ENCODE assay signal across 18 cellular contexts in genomic region chr10:8532647-8533046, GRCh38.
A peak's percentile ranks its signal among the peaks of the same experiment; 100 is the strongest.
DNase-seq lines count a peak whose midpoint lies in the region; ATAC-seq and TF ChIP-seq lines count a peak whose summit lies in the region.
"Had no signal": no experiment of that assay in that cellular context is flagged by ENCODE, and none has a peak within 500 bp of the region (broad histone marks: within the 10 kb centered on the region; RNA-seq: fewer than 3 reads in every experiment).

No MANE protein-coding gene starts in this region.

- H3K9me3 ChIP-seq in MM.1S (replicated peaks; ENCODE audit: insufficient read depth, low read length): no peaks in the 10 kb centered on the region

- no peaks in the 10 kb centered on the region for H3K4me1 ChIP-seq in MM.1S (ENCODE audit: low read length)
- H3K4me1 ChIP-seq: A549 had no signal

- H3K27me3 ChIP-seq in MM.1S (replicated peaks; ENCODE audit: insufficient read depth, low read length): no peaks in the 10 kb centered on the region

- ATAC-seq in activated CD8-positive, alpha-beta T cell treated with anti-CD3 and anti-CD28 coated beads for 36 hours: peak; percentile 30
- no peak for ATAC-seq in activated CD8-positive, alpha-beta T cell treated with anti-CD3 and anti-CD28 coated beads, Interleukin-2, amount 10 ng/mL, durations not matched to agents 7 days and 5 days
- ATAC-seq in activated T-helper 17 cell treated with anti-CD3 and anti-CD28 coated beads, Interleukin-2, amount 50 U/mL, for 72 hours (replicated peaks): peak; percentile 37
- no peak for ATAC-seq in GM18868 (IDR thresholded peaks at IDR 0.05; ENCODE audit: unreplicated experiment)
- ATAC-seq: A549 had no signal

- H3F3A ChIP-seq in MM.1S (ENCODE audit: insufficient read depth, low read length): no peaks in the 10 kb centered on the region; the same call in 1 of the 2 replicates

- no peak for DNase-seq in activated CD8-positive, alpha-beta T cell treated with anti-CD3 and anti-CD28 coated beads for 36 hours
- DNase-seq in activated CD8-positive, alpha-beta T cell treated with anti-CD3 and anti-CD28 coated beads, Interleukin-2, amount 10 ng/mL, durations not matched to agents 7 days and 5 days: no peak
- DNase-seq in MM.1S: peak; percentile 19
- no peak for DNase-seq in ACHN
- DNase-seq: 8988T; C1 segment of cervical spinal cord; Calu3; CD4-positive, alpha-beta memory T cell; COR-L47; DMS53; DMS79 treated with DMSO at 0.1 percent for 48 hours; GF-D8; GM23248; H7; HCEC 1CT had no signal

- H3K9me3 Mint-ChIP-seq in activated CD8-positive, alpha-beta T cell treated with anti-CD3 and anti-CD28 coated beads for 36 hours: no peaks in the 10 kb centered on the region
- no peaks in the 10 kb centered on the region for H3K9me3 Mint-ChIP-seq in activated CD8-positive, alpha-beta T cell treated with anti-CD3 and anti-CD28 coated beads, Interleukin-2, amount 10 ng/mL, durations not matched to agents 7 days and 5 days (ENCODE audit: insufficient read depth)
- no peaks in the 10 kb centered on the region for H3K9me3 Mint-ChIP-seq in activated T-helper 17 cell treated with anti-CD3 and anti-CD28 coated beads, Interleukin-2, amount 50 U/mL, for 72 hours
- H3K9me3 Mint-ChIP-seq: CD4-positive, alpha-beta memory T cell had no signal

- H2AFZ ChIP-seq in MM.1S (ENCODE audit: low read length): no peak overlapping the region
- H2AFZ ChIP-seq: GM23248 had no signal

- H3K4me1 Mint-ChIP-seq in activated CD8-positive, alpha-beta T cell treated with anti-CD3 and anti-CD28 coated beads for 36 hours (ENCODE audit: low read depth): peaks cover 9% of the 10 kb centered on the region
- peaks cover 3% of the 10 kb centered on the region for H3K4me1 Mint-ChIP-seq in activated CD8-positive, alpha-beta T cell treated with anti-CD3 and anti-CD28 coated beads, Interleukin-2, amount 10 ng/mL, durations not matched to agents 7 days and 5 days (ENCODE audit: low read depth)
- peaks cover 3% of the 10 kb centered on the region for H3K4me1 Mint-ChIP-seq in activated T-helper 17 cell treated with anti-CD3 and anti-CD28 coated beads, Interleukin-2, amount 50 U/mL, for 72 hours

- no peaks in the 10 kb centered on the region for H3K9me2 ChIP-seq in MM.1S (replicated peaks; ENCODE audit: insufficient read depth, low read length)

- no peaks in the 10 kb centered on the region for H3K36me3 ChIP-seq in MM.1S (replicated peaks; ENCODE audit: insufficient read depth, low read length)

- H3K79me2 ChIP-seq in MM.1S (ENCODE audit: low read length): no peaks in the 10 kb centered on the region

- H4K20me1 ChIP-seq in MM.1S (ENCODE audit: insufficient read depth, low read length): no peaks in the 10 kb centered on the region

- no peak for TF ChIP-seq CTCF in activated CD8-positive, alpha-beta T cell treated with anti-CD3 and anti-CD28 coated beads for 36 hours (IDR thresholded peaks at IDR 0.05)
- no peak for TF ChIP-seq CTCF in MM.1S (IDR thresholded peaks at IDR 0.05; ENCODE audit: low read length)

- no peak overlapping the region for H3K27ac ChIP-seq in MM.1S (ENCODE audit: low read length)
- H3K27ac ChIP-seq: A549, GM23248 had no signal

- in situ Hi-C loops in ACHN (cut with HindIII; ENCODE audit: low pct_ligation_motif_present, low pct_unique_long_range_greater_than_20kb, low sequenced_read_pairs): no loop called here

- peaks cover 9% of the 10 kb centered on the region for H3K27me3 Mint-ChIP-seq in activated CD8-positive, alpha-beta T cell treated with anti-CD3 and anti-CD28 coated beads for 36 hours
- peaks cover 5% of the 10 kb centered on the region for H3K27me3 Mint-ChIP-seq in activated CD8-positive, alpha-beta T cell treated with anti-CD3 and anti-CD28 coated beads, Interleukin-2, amount 10 ng/mL, durations not matched to agents 7 days and 5 days (ENCODE audit: low read depth)
- H3K27me3 Mint-ChIP-seq in activated T-helper 17 cell treated with anti-CD3 and anti-CD28 coated beads, Interleukin-2, amount 50 U/mL, for 72 hours: peaks cover 10% of the 10 kb centered on the region

- H3K9ac ChIP-seq in MM.1S (ENCODE audit: low read length): no peak overlapping the region
- H3K9ac ChIP-seq: GM23248 had no signal

- intact Hi-C loops in activated CD8-positive, alpha-beta T cell treated with anti-CD3 and anti-CD28 coated beads for 36 hours (cut with micrococcal nuclease): no loop called here

- no peak overlapping the region for H3K27ac Mint-ChIP-seq in activated CD8-positive, alpha-beta T cell treated with anti-CD3 and anti-CD28 coated beads for 36 hours
- no peak overlapping the region for H3K27ac Mint-ChIP-seq in activated CD8-positive, alpha-beta T cell treated with anti-CD3 and anti-CD28 coated beads, Interleukin-2, amount 10 ng/mL, durations not matched to agents 7 days and 5 days
- H3K27ac Mint-ChIP-seq in activated T-helper 17 cell treated with anti-CD3 and anti-CD28 coated beads, Interleukin-2, amount 50 U/mL, for 72 hours: no peak overlapping the region
- H3K27ac Mint-ChIP-seq: CD4-positive, alpha-beta memory T cell had no signal

- H3K36me3 Mint-ChIP-seq in activated CD8-positive, alpha-beta T cell treated with anti-CD3 and anti-CD28 coated beads for 36 hours (ENCODE audit: low read depth): no peaks in the 10 kb centered on the region
- H3K36me3 Mint-ChIP-seq in activated CD8-positive, alpha-beta T cell treated with anti-CD3 and anti-CD28 coated beads, Interleukin-2, amount 10 ng/mL, durations not matched to agents 7 days and 5 days (ENCODE audit: low read depth): no peaks in the 10 kb centered on the region
- no peaks in the 10 kb centered on the region for H3K36me3 Mint-ChIP-seq in activated T-helper 17 cell treated with anti-CD3 and anti-CD28 coated beads, Interleukin-2, amount 50 U/mL, for 72 hours (ENCODE audit: low read depth)
- H3K36me3 Mint-ChIP-seq: CD4-positive, alpha-beta memory T cell had no signal

- POLR2A ChIA-PET in activated CD8-positive, alpha-beta T cell treated with anti-CD3 and anti-CD28 coated beads for 36 hours (lab: Charles Lee): no interaction called here
- POLR2A ChIA-PET in activated CD8-positive, alpha-beta T cell treated with anti-CD3 and anti-CD28 coated beads, Interleukin-2, amount 10 ng/mL, durations not matched to agents 7 days and 5 days (lab: Charles Lee): no interaction called here

- no peak overlapping the region for H3K4me3 Mint-ChIP-seq in activated CD8-positive, alpha-beta T cell treated with anti-CD3 and anti-CD28 coated beads for 36 hours
- H3K4me3 Mint-ChIP-seq in activated CD8-positive, alpha-beta T cell treated with anti-CD3 and anti-CD28 coated beads, Interleukin-2, amount 10 ng/mL, durations not matched to agents 7 days and 5 days: no peak overlapping the region
- H3K4me3 Mint-ChIP-seq in activated T-helper 17 cell treated with anti-CD3 and anti-CD28 coated beads, Interleukin-2, amount 50 U/mL, for 72 hours: no peak overlapping the region
- H3K4me3 Mint-ChIP-seq: CD4-positive, alpha-beta memory T cell had no signal

- no peak overlapping the region for H3K4me2 ChIP-seq in MM.1S (ENCODE audit: low read depth, low read length)
- H3K4me2 ChIP-seq: A549 had no signal

- H3K4me3 ChIP-seq in MM.1S (ENCODE audit: low read length): no peak overlapping the region
- H3K4me3 ChIP-seq: A549, GM23248 had no signal

- CTCF ChIA-PET in activated CD8-positive, alpha-beta T cell treated with anti-CD3 and anti-CD28 coated beads for 36 hours (lab: Charles Lee): no interaction called here
- CTCF ChIA-PET in activated CD8-positive, alpha-beta T cell treated with anti-CD3 and anti-CD28 coated beads, Interleukin-2, amount 10 ng/mL, durations not matched to agents 7 days and 5 days (lab: Charles Lee): no interaction called here

Comparison
In these comparisons a context has a peak if more than half of its experiments do, and no peak if none do; other contexts are left out.
1. ATAC-seq: peak in activated CD8-positive, alpha-beta T cell treated with anti-CD3 and anti-CD28 coated beads for 36 hours (single experiment) and activated T-helper 17 cell treated with anti-CD3 and anti-CD28 coated beads, Interleukin-2, amount 50 U/mL, for 72 hours (single experiment); none in activated CD8-positive, alpha-beta T cell treated with anti-CD3 and anti-CD28 coated beads, Interleukin-2, amount 10 ng/mL, durations not matched to agents 7 days and 5 days (single experiment) and GM18868 (single experiment).